In the genomic region with DNA sequence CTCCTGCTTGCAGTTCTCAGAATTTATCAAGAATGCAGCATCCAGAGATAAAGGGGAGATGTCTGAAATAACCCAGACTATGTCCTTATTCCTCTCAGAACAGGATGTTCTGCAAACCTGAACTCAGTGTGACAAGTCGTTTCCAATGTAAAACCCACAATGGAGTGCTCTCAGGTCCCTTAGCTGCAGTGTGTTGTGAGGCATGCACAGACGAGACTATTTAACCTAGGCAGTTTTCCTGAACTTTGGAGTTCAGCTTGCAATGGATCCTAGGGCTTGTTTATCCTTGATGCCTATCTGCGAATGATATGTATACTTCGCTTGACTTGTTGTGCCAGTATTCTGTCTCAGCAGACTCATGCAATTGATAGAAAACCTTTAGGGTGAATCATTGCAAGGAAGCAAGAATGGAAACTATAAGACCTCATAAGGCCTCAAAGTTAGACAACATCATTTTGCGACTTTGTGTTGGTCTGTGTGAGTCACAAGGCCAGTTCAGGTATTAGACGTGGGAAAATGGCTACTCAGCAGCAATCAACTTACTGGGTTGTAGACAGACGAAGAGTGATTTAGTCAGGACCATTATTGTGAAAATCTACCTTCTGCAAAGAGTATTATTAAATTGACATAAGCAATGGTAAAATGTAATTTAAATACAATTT, we compare ENCODE assay signal across 2 cellular contexts.
TF ChIP-seq lines count a peak whose summit lies in the region.

No MANE protein-coding gene starts in this region.

TF ChIP-seq in GM23338, 12 proteins besides CTCF, POLR2A, EP300 and RAD21:
- TF ChIP-seq JUNB (IDR thresholded peaks at IDR 0.05; ENCODE audit: unreplicated experiment) (no peak), EZH2phosphoT487 (IDR thresholded peaks at IDR 0.05; ENCODE audit: unreplicated experiment) (no peak), STAT1 (IDR thresholded peaks at IDR 0.05; ENCODE audit: unreplicated experiment) (no peak), CREB1 (CRISPR knock-in tag; IDR thresholded peaks at IDR 0.05; ENCODE audit: low read depth) (no peak), ZNF331 (CRISPR knock-in tag; IDR thresholded peaks at IDR 0.05; ENCODE audit: low read depth) (no peak), EZH2 (IDR thresholded peaks at IDR 0.05; ENCODE audit: low read depth, unreplicated experiment) (no peak), ZNF114 (CRISPR knock-in tag; IDR thresholded peaks at IDR 0.05) (no peak), NANOG (IDR thresholded peaks at IDR 0.05; ENCODE audit: borderline replicate concordance) (no peak), POLR2AphosphoS5 (IDR thresholded peaks at IDR 0.05; ENCODE audit: low read depth) (no peak)
- TF ChIP-seq, protein P1, sequence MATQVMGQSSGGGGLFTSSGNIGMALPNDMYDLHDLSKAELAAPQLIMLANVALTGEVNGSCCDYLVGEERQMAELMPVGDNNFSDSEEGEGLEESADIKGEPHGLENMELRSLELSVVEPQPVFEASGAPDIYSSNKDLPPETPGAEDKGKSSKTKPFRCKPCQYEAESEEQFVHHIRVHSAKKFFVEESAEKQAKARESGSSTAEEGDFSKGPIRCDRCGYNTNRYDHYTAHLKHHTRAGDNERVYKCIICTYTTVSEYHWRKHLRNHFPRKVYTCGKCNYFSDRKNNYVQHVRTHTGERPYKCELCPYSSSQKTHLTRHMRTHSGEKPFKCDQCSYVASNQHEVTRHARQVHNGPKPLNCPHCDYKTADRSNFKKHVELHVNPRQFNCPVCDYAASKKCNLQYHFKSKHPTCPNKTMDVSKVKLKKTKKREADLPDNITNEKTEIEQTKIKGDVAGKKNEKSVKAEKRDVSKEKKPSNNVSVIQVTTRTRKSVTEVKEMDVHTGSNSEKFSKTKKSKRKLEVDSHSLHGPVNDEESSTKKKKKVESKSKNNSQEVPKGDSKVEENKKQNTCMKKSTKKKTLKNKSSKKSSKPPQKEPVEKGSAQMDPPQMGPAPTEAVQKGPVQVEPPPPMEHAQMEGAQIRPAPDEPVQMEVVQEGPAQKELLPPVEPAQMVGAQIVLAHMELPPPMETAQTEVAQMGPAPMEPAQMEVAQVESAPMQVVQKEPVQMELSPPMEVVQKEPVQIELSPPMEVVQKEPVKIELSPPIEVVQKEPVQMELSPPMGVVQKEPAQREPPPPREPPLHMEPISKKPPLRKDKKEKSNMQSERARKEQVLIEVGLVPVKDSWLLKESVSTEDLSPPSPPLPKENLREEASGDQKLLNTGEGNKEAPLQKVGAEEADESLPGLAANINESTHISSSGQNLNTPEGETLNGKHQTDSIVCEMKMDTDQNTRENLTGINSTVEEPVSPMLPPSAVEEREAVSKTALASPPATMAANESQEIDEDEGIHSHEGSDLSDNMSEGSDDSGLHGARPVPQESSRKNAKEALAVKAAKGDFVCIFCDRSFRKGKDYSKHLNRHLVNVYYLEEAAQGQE (IDR thresholded peaks at IDR 0.05; ENCODE audit: unreplicated experiment), result no peak

TF ChIP-seq in IMR-90, 13 proteins besides CTCF, POLR2A, EP300 and RAD21:
- no peak for TF ChIP-seq SMC3 (IDR thresholded peaks at IDR 0.05; ENCODE audit: low read depth, low read length)
- TF ChIP-seq, protein P2, sequence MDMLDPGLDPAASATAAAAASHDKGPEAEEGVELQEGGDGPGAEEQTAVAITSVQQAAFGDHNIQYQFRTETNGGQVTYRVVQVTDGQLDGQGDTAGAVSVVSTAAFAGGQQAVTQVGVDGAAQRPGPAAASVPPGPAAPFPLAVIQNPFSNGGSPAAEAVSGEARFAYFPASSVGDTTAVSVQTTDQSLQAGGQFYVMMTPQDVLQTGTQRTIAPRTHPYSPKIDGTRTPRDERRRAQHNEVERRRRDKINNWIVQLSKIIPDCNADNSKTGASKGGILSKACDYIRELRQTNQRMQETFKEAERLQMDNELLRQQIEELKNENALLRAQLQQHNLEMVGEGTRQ (IDR thresholded peaks at IDR 0.05; ENCODE audit: low read depth, low read length), result no peak
- TF ChIP-seq NFE2L2 (IDR thresholded peaks at IDR 0.05; ENCODE audit: low read depth, low read length), result no peak
- peak; percentile 50; the same call in 1 of the 2 replicates for TF ChIP-seq CEBPB (IDR thresholded peaks at IDR 0.05; ENCODE audit: low read depth, low read length)
- no peak for TF ChIP-seq MAZ (IDR thresholded peaks at IDR 0.05; ENCODE audit: borderline replicate concordance, low read depth, low read length)
- TF ChIP-seq RFX5 (IDR thresholded peaks at IDR 0.05; ENCODE audit: low read depth, low read length), result no peak
- no peak for TF ChIP-seq MXI1 (IDR thresholded peaks at IDR 0.05; ENCODE audit: borderline replicate concordance, low read depth, low read length)
